8 cellular contexts compared by ENCODE assay signal in the genomic region with DNA sequence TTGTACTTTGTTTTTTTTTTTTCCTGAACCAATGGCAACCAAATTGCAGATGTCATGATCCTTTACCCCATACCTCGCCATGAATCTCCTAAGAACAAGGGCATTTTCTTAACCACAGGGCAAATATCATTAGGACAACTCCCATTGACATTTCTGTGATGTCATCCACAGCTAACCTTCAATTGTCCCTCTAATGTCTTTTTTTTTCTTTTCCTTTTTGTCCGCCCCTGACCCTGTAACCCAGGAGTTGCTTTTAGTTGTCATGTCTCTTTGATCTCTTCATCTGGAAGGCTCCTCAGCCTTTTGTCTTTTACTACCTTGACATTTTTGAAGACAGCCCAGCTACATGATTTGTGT. TPM values are rescaled to one million over a fixed set of nuclear protein-coding genes. Genes with fewer than 3 reads are reported as not detected.
DNase-seq lines count a peak whose midpoint lies in the region; ATAC-seq and TF ChIP-seq lines count a peak whose summit lies in the region.

No MANE protein-coding gene starts in this region.

- H3K36me3 Mint-ChIP-seq in T-helper 17 cell (ENCODE audit: low read depth): peaks cover 2% of the 10 kb centered on the region

- H3K27ac Mint-ChIP-seq in T-helper 17 cell: peak overlapping the region; percentile 83

- TF ChIP-seq CTCF in GM12865 (IDR thresholded peaks at IDR 0.05; ENCODE audit: insufficient read depth, low read depth, low read length, missing control alignments): no peak
- TF ChIP-seq CTCF in fibroblast of villous mesenchyme (IDR thresholded peaks at IDR 0.05; ENCODE audit: insufficient read depth, low read depth, low read length): no peak

- H3K4me3 Mint-ChIP-seq in T-helper 17 cell: peak overlapping the region; percentile 88

- H3K4me3 ChIP-seq in GM12865 (ENCODE audit: low read depth, low read length) (peak overlapping the region; percentile 51), fibroblast of villous mesenchyme (ENCODE audit: low read depth, low read length) (peak overlapping the region; percentile 82), skeletal muscle cell (ENCODE audit: low read depth, low read length) (peak overlapping the region; percentile 75)

- H3K9me3 ChIP-seq in T-helper 17 cell (ENCODE audit: control insufficient read depth, low read length, poor library complexity, severe bottlenecking): no peaks in the 10 kb centered on the region

- H3K4me1 Mint-ChIP-seq in T-helper 17 cell: peaks cover 16% of the 10 kb centered on the region

- no peaks in the 10 kb centered on the region for H3K27me3 Mint-ChIP-seq in T-helper 17 cell

- no peak for DNase-seq in GM12865 (ENCODE audit: low read depth)
- no peak for DNase-seq in T-helper 17 cell
- DNase-seq in fibroblast of villous mesenchyme (ENCODE audit: low read depth): no peak
- DNase-seq in skeletal muscle cell (ENCODE audit: low read depth): no peak
- DNase-seq in activated gamma-delta T cell (lab: John Stamatoyannopoulos, UW): no peak
- no peak for DNase-seq in mucosa of gallbladder (ENCODE audit: low spot score)

- ATAC-seq in T-helper 17 cell (no peak), GM18511 (IDR thresholded peaks at IDR 0.05; ENCODE audit: unreplicated experiment) (no peak), HG03439 (IDR thresholded peaks at IDR 0.05; ENCODE audit: unreplicated experiment) (no peak)

RNA-seq across cellular contexts. Expression of a gene that starts 0.4 kb away (rescaled TPM):
- total RNA-seq in T-helper 17 cell (10 to 100 TPM; 25.8 to 36.1 TPM), fibroblast of villous mesenchyme (17.3 and 18.0 TPM in 2 replicates), mucosa of gallbladder (10.7 TPM)

RNA-seq across cellular contexts. Expression of a gene that starts 31.6 kb away (rescaled TPM):
- total RNA-seq in T-helper 17 cell (not detected), fibroblast of villous mesenchyme (not detected in 2 replicates), mucosa of gallbladder (25.0 TPM)

RNA-seq across cellular contexts. Expression of a gene that starts 37.5 kb away (rescaled TPM):
- 10 to 100 TPM; 10.0 to 10.3 TPM for total RNA-seq in T-helper 17 cell
- 39.9 and 41.9 TPM in 2 replicates for total RNA-seq in fibroblast of villous mesenchyme
- 26.2 TPM for total RNA-seq in mucosa of gallbladder

Comparison
In these comparisons a context has a peak if more than half of its experiments do, and no peak if none do; other contexts are left out.
1. RNA of a gene that starts 31.6 kb away (total RNA-seq): 25.0 TPM in mucosa of gallbladder (single experiment); not detected in T-helper 17 cell and not detected in fibroblast of villous mesenchyme; every median in the first group is over 10 times any median in the second.
2. Peak in every context shown above with its lines, with median percentiles within 50 percentile points of each other: H3K4me3 ChIP-seq.